In the genomic region with DNA sequence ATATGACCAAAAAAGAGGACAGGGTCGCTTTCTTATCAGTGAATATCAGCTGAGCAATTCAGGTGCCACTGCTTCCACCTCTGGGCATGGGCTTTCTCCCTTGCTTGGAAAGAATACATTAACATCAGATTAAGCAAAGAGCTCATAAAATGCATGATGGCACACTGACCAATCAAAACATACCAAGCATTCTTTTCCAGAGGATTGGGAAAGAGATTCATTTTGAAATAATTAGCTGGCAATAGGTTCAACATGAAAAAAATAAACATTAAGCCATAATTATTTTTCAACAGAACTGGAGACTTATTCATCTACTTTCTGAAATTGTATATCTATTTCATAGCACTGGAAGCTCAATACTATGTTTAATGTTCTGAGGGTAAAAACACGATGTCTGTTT, we compare ENCODE assay signal across 19 cellular contexts. TPM values are rescaled to one million over a fixed set of nuclear protein-coding genes. Genes with fewer than 3 reads are reported as not detected.
DNase-seq lines count a peak whose midpoint lies in the region; TF ChIP-seq lines count a peak whose summit lies in the region.
"Had no signal": no experiment of that assay in that cellular context is flagged by ENCODE, and none has a peak within 500 bp of the region (broad histone marks: within the 10 kb centered on the region; RNA-seq: fewer than 3 reads in every experiment).

No MANE protein-coding gene starts in this region.

- peak; percentile 41 for DNase-seq in A172 (ENCODE audit: low spot score)
- DNase-seq in HT1080 (ENCODE audit: low read depth), result peak; percentile 14
- peak; percentile 83 for DNase-seq in MCF 10A (ENCODE audit: unreplicated experiment)
- peak; percentile 67 for DNase-seq in iris pigment epithelial cell (ENCODE audit: low read depth)
- no peak for DNase-seq in effector CD8-positive, alpha-beta T cell (lab: John Stamatoyannopoulos, UW)
- DNase-seq in effector CD4-positive, alpha-beta T cell, result no peak
- no peak for DNase-seq in NCI-H345 (lab: John Stamatoyannopoulos, UW)
- DNase-seq in HT-29 (ENCODE audit: low spot score), result no peak
- DNase-seq: endodermal cell; hippocampal formation; KG1; lower lobe of right lung; NCI-H1694 treated with DMSO at 0.1 percent for 48 hours; NCI-H526 treated with DMSO at 0.1 percent for 48 hours; ovary; Right ventricle myocardium superior; stimulated activated CD4-positive, alpha-beta T cell treated with anti-CD3 and anti-CD28 coated beads, Interleukin-15, amount 100 ng/mL, for 24 hours; T1000 had no signal

- no peaks in the 10 kb centered on the region for H3K27me3 Mint-ChIP-seq in MCF 10A (ENCODE audit: insufficient read depth, unreplicated experiment)

- no peak for TF ChIP-seq CTCF in MCF 10A (IDR thresholded peaks at IDR 0.05; ENCODE audit: unreplicated experiment)

- no peaks in the 10 kb centered on the region for H3K36me3 Mint-ChIP-seq in MCF 10A (ENCODE audit: insufficient read depth, unreplicated experiment)

- peaks cover 60% of the 10 kb centered on the region for H3K4me1 Mint-ChIP-seq in MCF 10A (ENCODE audit: insufficient read depth, unreplicated experiment)

- CTCF ChIA-PET in MCF 10A (lab: Yijun Ruan, JAX), result interaction anchor here (0.6 to 1.8 kb wide), 8 partner anchors 23 to 538 kb away, joined by 3 to 6 read pairs (median 4); a partner anchor contains a TSS

- POLR2A ChIA-PET in MCF 10A (lab: Yijun Ruan, JAX), result interaction anchor here (0.7 to 4.9 kb wide), 13 partner anchors 9 to 171 kb away, joined by 3 to 62 read pairs (median 4); a partner anchor contains a TSS

- peaks cover 12% of the 10 kb centered on the region for H3K9me3 Mint-ChIP-seq in MCF 10A (ENCODE audit: unreplicated experiment)
- H3K9me3 Mint-ChIP-seq: activated T-helper 1 cell treated with anti-CD3 and anti-CD28 coated beads, Interleukin-12 subunit alpha, Interleukin-12 subunit beta, Interleukin-2, Interleukin-4 antibody, amounts not matched to agents 30 ng/mL and 10 ng/mL and 1 ng/mL, durations not matched to agents 14 hours and 24 hours and 36 hours had no signal

- BruUV-seq in MCF 10A (replicated peaks; lab: Mats Ljungman, UMichigan), result no TSS peak

- peak overlapping the region; percentile 43 for H3K4me3 Mint-ChIP-seq in MCF 10A (ENCODE audit: unreplicated experiment)
- H3K4me3 Mint-ChIP-seq: activated T-helper 1 cell treated with anti-CD3 and anti-CD28 coated beads, Interleukin-12 subunit alpha, Interleukin-12 subunit beta, Interleukin-2, Interleukin-4 antibody, amounts not matched to agents 30 ng/mL and 10 ng/mL and 1 ng/mL, durations not matched to agents 14 hours and 24 hours and 36 hours; endodermal cell had no signal

- intact Hi-C loops in MCF 10A (cut with micrococcal nuclease), result no loop called here

- peak overlapping the region; percentile 99 for H3K27ac Mint-ChIP-seq in MCF 10A (ENCODE audit: low read depth, unreplicated experiment)
- H3K27ac Mint-ChIP-seq: activated T-helper 1 cell treated with anti-CD3 and anti-CD28 coated beads, Interleukin-12 subunit alpha, Interleukin-12 subunit beta, Interleukin-2, Interleukin-4 antibody, amounts not matched to agents 30 ng/mL and 10 ng/mL and 1 ng/mL, durations not matched to agents 14 hours and 24 hours and 36 hours; endodermal cell had no signal

RNA-seq across cellular contexts. Expression of a gene that starts 53.1 kb away (rescaled TPM):
- 58.8 and 65.6 TPM in 2 replicates for total RNA-seq in A172 (2014; rRNA removed; shearing (Covaris generic))
- total RNA-seq in HT1080 (2014; rRNA removed; shearing (Covaris generic)), result 137 and 141 TPM in 2 replicates
- 45.6 and 54.9 TPM in 2 replicates for polyA plus RNA-seq in HT1080 (2015; cell fraction: cytosol; rRNA removed)
- polyA plus RNA-seq in HT1080 (2015; cell fraction: nucleus; rRNA removed), result 35.0 and 35.3 TPM in 2 replicates
- 44.4 and 62.3 TPM in 2 replicates for total RNA-seq in MCF 10A (2022)
- 49.2 and 55.5 TPM in 2 replicates for total RNA-seq in HT-29 (2014; rRNA removed; shearing (Covaris generic))

Comparison
In these comparisons a context has a peak if more than half of its experiments do, and no peak if none do; other contexts are left out.
1. DNase-seq: peak in A172 (single experiment), HT1080 (single experiment), MCF 10A (single experiment) and iris pigment epithelial cell (single experiment); none in effector CD8-positive, alpha-beta T cell (single experiment), effector CD4-positive, alpha-beta T cell (single experiment), NCI-H345 (single experiment) and HT-29 (single experiment).